Comparison of ENCODE assay signal across 8 cellular contexts in the genomic region with DNA sequence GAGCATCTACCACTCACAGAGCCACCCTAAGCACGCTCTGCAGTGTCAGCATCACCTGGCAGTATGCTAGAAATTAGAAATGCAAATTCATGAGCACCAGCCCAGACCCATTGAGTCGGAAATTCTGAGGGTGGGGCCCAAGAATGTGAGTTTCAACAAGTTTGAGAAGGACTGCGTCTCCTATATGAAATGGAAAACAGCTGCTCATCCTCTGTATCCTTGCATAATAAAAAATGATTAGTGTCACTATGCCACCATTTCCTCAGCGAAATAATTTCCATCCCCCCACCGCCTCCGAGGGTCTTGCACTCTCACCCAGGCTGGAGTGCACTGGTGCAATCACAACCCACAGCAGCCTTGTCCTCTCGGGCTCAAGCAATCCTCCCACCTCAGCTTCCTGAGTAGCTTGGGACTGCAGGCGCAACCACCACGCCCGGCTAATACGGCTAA. TPM values are rescaled to one million over a fixed set of nuclear protein-coding genes. Genes with fewer than 3 reads are reported as not detected.
DNase-seq lines count a peak whose midpoint lies in the region; FAIRE-seq and TF ChIP-seq lines count a peak whose summit lies in the region.

No MANE protein-coding gene starts in this region.

- H3K27ac Mint-ChIP-seq in astrocyte (ENCODE audit: unreplicated experiment) (no peak overlapping the region), osteocyte (ENCODE audit: unreplicated experiment) (no peak overlapping the region)

- no peaks in the 10 kb centered on the region for H3K36me3 ChIP-seq in MM.1S (replicated peaks; ENCODE audit: insufficient read depth, low read length)
- H3K36me3 ChIP-seq in astrocyte (ENCODE audit: insufficient read depth, low read length) = no peaks in the 10 kb centered on the region

- H4K20me1 ChIP-seq in MM.1S (ENCODE audit: insufficient read depth, low read length) (no peaks in the 10 kb centered on the region), astrocyte (ENCODE audit: insufficient read depth, low read length) (no peaks in the 10 kb centered on the region)

- H3K4me3 Mint-ChIP-seq in astrocyte (ENCODE audit: unreplicated experiment) (peak overlapping the region; percentile 92), osteocyte (ENCODE audit: unreplicated experiment) (peak overlapping the region; percentile 96)

- peak overlapping the region; percentile 97 for H3K9ac ChIP-seq in MM.1S (ENCODE audit: low read length)
- H3K9ac ChIP-seq in astrocyte (ENCODE audit: low read length) = no peak overlapping the region

- H3K9me3 Mint-ChIP-seq in astrocyte (ENCODE audit: unreplicated experiment) = no peaks in the 10 kb centered on the region
- no peaks in the 10 kb centered on the region for H3K9me3 Mint-ChIP-seq in osteocyte (ENCODE audit: unreplicated experiment)

- H3K4me1 Mint-ChIP-seq in astrocyte (ENCODE audit: low read depth, unreplicated experiment) = no peaks in the 10 kb centered on the region
- H3K4me1 Mint-ChIP-seq in osteocyte (ENCODE audit: unreplicated experiment) = peaks cover 10% of the 10 kb centered on the region

- peak; percentile 74 for DNase-seq in SIG-M5 treated with dmso at 0.1 percent for 504 hours (lab: John Stamatoyannopoulos, UW; ENCODE audit: unreplicated experiment)
- DNase-seq in SIG-M5 (lab: John Stamatoyannopoulos, UW) = no peak
- peak; percentile 93 for DNase-seq in MM.1S
- DNase-seq in astrocyte (ENCODE audit: low read depth) = no peak
- no peak for DNase-seq in osteocyte (ENCODE audit: extremely low spot score, unreplicated experiment)
- DNase-seq in DMS 273 treated with DMSO at 0.1 percent for 48 hours (lab: John Stamatoyannopoulos, UW) = no peak
- no peak for DNase-seq in OCI-M1 (lab: John Stamatoyannopoulos, UW)
- DNase-seq in NCI-H69 (lab: John Stamatoyannopoulos, UW) = no peak

- H3K79me2 ChIP-seq in MM.1S (ENCODE audit: low read length) (peaks cover 33% of the 10 kb centered on the region), astrocyte (ENCODE audit: insufficient read depth, low read length) (no peaks in the 10 kb centered on the region)

- peak overlapping the region; percentile 99 for H3K27ac ChIP-seq in MM.1S (ENCODE audit: low read length)
- no peak overlapping the region for H3K27ac ChIP-seq in astrocyte (ENCODE audit: low read depth, low read length)

- H3K4me3 ChIP-seq in MM.1S (ENCODE audit: low read length) (peak overlapping the region; percentile 79), astrocyte (ENCODE audit: insufficient read depth, low read depth, low read length) (no peak overlapping the region)

- H3K9me2 ChIP-seq in MM.1S (replicated peaks; ENCODE audit: insufficient read depth, low read length) = no peaks in the 10 kb centered on the region

- H2AFZ ChIP-seq in MM.1S (ENCODE audit: low read length) (peak overlapping the region; percentile 41), astrocyte (ENCODE audit: low read depth, low read length) (peak overlapping the region; percentile 20)

- H3K27me3 ChIP-seq in MM.1S (replicated peaks; ENCODE audit: insufficient read depth, low read length) (no peaks in the 10 kb centered on the region), astrocyte (ENCODE audit: insufficient read depth, low read length) (peaks cover 39% of the 10 kb centered on the region)

- peaks cover 55% of the 10 kb centered on the region for H3F3A ChIP-seq in MM.1S (ENCODE audit: insufficient read depth, low read length)

- H3K27me3 Mint-ChIP-seq in astrocyte (ENCODE audit: low read depth, unreplicated experiment) (peaks cover 25% of the 10 kb centered on the region), osteocyte (ENCODE audit: unreplicated experiment) (peaks cover 23% of the 10 kb centered on the region)

- H3K4me2 ChIP-seq in MM.1S (ENCODE audit: low read depth, low read length) (peak overlapping the region; percentile 96), astrocyte (ENCODE audit: low read length) (peak overlapping the region; percentile 99)

- H3K9me3 ChIP-seq in MM.1S (replicated peaks; ENCODE audit: insufficient read depth, low read length) (no peaks in the 10 kb centered on the region), astrocyte (ENCODE audit: insufficient read depth, low read depth, low read length) (no peaks in the 10 kb centered on the region)

- H3K36me3 Mint-ChIP-seq in astrocyte (ENCODE audit: low read depth, unreplicated experiment) = no peaks in the 10 kb centered on the region
- no peaks in the 10 kb centered on the region for H3K36me3 Mint-ChIP-seq in osteocyte (ENCODE audit: unreplicated experiment)

- no peak for FAIRE-seq in astrocyte (lab: Jason Lieb, UNC)

- H3K4me1 ChIP-seq in MM.1S (ENCODE audit: low read length) (peaks cover 28% of the 10 kb centered on the region), astrocyte (ENCODE audit: insufficient read depth, low read length) (peaks cover 2% of the 10 kb centered on the region)

- TF ChIP-seq CTCF in MM.1S (IDR thresholded peaks at IDR 0.05; ENCODE audit: low read length) (no peak), astrocyte (IDR thresholded peaks at IDR 0.05; ENCODE audit: insufficient read depth, low read depth, low read length) (no peak), osteocyte (IDR thresholded peaks at IDR 0.05) (no peak)

RNA-seq across cellular contexts. Expression of a gene that starts 1.3 kb away (rescaled TPM):
- total RNA-seq in astrocyte (1.9 and 2.9 TPM in 2 replicates), osteocyte (8.8 and 11.8 TPM in 2 replicates)

Comparison
In these comparisons a context has a peak if more than half of its experiments do, and no peak if none do; other contexts are left out.
1. DNase-seq: peak in SIG-M5 treated with dmso at 0.1 percent for 504 hours (single experiment) and MM.1S (single experiment); none in SIG-M5 (single experiment), astrocyte (single experiment), osteocyte (single experiment), DMS 273 treated with DMSO at 0.1 percent for 48 hours (single experiment), OCI-M1 (single experiment) and NCI-H69 (single experiment).